8 cellular contexts compared by ENCODE assay signal in the genomic region with DNA sequence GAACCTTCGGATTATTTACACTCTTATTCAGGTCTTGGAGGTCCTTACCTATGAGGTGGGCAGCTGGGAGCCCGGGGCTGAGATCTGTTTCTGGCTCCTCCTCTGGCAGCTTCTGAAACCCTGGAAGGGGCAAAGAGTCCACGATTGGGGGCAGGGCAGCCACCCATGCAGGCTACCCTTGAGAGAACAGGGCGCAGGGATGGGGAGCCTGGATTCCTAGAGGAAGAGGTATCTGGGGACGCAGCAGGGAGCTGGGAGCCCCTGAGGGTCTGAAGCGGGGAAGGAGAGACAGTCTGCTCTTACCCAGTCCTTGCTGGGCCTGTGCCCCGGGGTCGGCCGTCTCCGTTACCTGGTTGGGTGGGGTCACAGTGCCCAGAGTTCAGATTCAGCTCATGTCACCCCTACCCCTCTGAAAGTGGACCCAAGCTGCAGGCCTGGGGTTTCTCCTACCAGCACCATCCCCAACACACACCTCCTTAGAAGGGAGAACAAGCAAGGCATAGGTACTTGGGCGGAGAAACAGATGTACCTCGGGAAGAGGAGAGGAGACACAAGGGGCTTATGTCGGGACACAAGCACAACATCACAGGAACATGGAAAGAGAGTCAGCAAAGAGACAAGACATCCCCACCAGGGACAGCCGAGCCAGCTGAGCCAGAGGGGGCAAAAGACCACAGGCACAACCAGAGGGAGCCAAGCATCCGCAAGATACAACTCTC. TPM values are rescaled to one million over a fixed set of nuclear protein-coding genes. Genes with fewer than 3 reads are reported as not detected.
DNase-seq lines count a peak whose midpoint lies in the region; ATAC-seq and TF ChIP-seq lines count a peak whose summit lies in the region.

No MANE protein-coding gene starts in this region.

- peak overlapping the region; percentile 98 for H3K4me3 Mint-ChIP-seq in natural killer cell

- TF ChIP-seq CTCF in DND-41 (IDR thresholded peaks at IDR 0.05; ENCODE audit: borderline replicate concordance, extremely low read depth, low read length, poor library complexity, severe bottlenecking) (no peak), Panc1 (IDR thresholded peaks at IDR 0.05) (no peak), natural killer cell (IDR thresholded peaks at IDR 0.05) (no peak)

- in situ Hi-C loops in Panc1 (cut with HindIII; ENCODE audit: low pct_unique_long_range_greater_than_20kb, low sequenced_read_pairs), result no loop called here

- H3K4me3 ChIP-seq in DND-41 (ENCODE audit: low read depth in 1 of 2, low read length in 2 of 2), result peak overlapping the region; percentile 78 to 95
- H3K4me3 ChIP-seq in Panc1 (ENCODE audit: low read depth in 2 of 2, low read length in 2 of 2), result peak overlapping the region; percentile 78 to 80
- H3K4me3 ChIP-seq in endocrine pancreas (ENCODE audit: control insufficient read depth, insufficient read depth, low read length), result peak overlapping the region; percentile 11

- peak overlapping the region; percentile 100 for H2AFZ ChIP-seq in DND-41 (ENCODE audit: low read depth, low read length)

- no peaks in the 10 kb centered on the region for H3K9me3 Mint-ChIP-seq in natural killer cell

- H3K36me3 Mint-ChIP-seq in natural killer cell, result no peaks in the 10 kb centered on the region

- peaks cover 4% of the 10 kb centered on the region; the same call in 1 of the 2 replicates for H3K79me2 ChIP-seq in DND-41 (ENCODE audit: insufficient read depth, low read length)

- H3K27ac ChIP-seq in DND-41 (ENCODE audit: low read length) (peak overlapping the region; percentile 76), Panc1 (ENCODE audit: low read length) (peak overlapping the region; percentile 84)

- intact Hi-C loops in Panc1 (cut with micrococcal nuclease; ENCODE audit: unreplicated experiment), result loop anchor here (2.0 kb wide), 1 partner anchor 15 kb away; no protein-coding TSS in a partner anchor
- intact Hi-C loops in natural killer cell (cut with micrococcal nuclease), result loop anchor here (1.0 to 5.0 kb wide), 4 partner anchors 16 to 89 kb away; a partner anchor contains a TSS

- H3K4me1 Mint-ChIP-seq in natural killer cell, result peaks cover 74 to 75% of the 10 kb centered on the region in 2 donors

- POLR2A ChIA-PET in Panc1 (lab: Charles Lee), result no interaction called here

- CTCF ChIA-PET in Panc1 (lab: Charles Lee), result interaction anchor here (3.0 kb wide), 1 partner anchor 16 kb away, joined by 22 read pairs; no protein-coding TSS in a partner anchor

- no peaks in the 10 kb centered on the region for H3K27me3 Mint-ChIP-seq in natural killer cell (ENCODE audit: low read depth in 2 of 2)

- H3K9ac ChIP-seq in DND-41 (ENCODE audit: low read depth, low read length), result peak overlapping the region; percentile 91
- H3K9ac ChIP-seq in endocrine pancreas (ENCODE audit: control insufficient read depth, insufficient read depth, low read length), result peak overlapping the region; percentile 83

- H4K20me1 ChIP-seq in DND-41 (ENCODE audit: insufficient read depth, low read length), result no peaks in the 10 kb centered on the region

- peak overlapping the region; percentile 99 for H3K4me2 ChIP-seq in DND-41 (ENCODE audit: insufficient read depth, low read length)

- peak overlapping the region; percentile 95 to 100 for H3K27ac Mint-ChIP-seq in natural killer cell

- ATAC-seq in DND-41 (ENCODE audit: insufficient read depth, low read depth) (0 out of 3 replicates have a peak, but pooled peaks have one; percentile 1), Panc1 (peak; percentile 4; the same call in 1 of the 2 replicates), natural killer cell (no peak), GM18870 (IDR thresholded peaks at IDR 0.05; ENCODE audit: unreplicated experiment) (no peak), GM18520 (IDR thresholded peaks at IDR 0.05; ENCODE audit: unreplicated experiment) (no peak)

- peaks cover 10% of the 10 kb centered on the region for H3K27me3 ChIP-seq in DND-41 (ENCODE audit: insufficient read depth, low read length, poor library complexity)
- no peaks in the 10 kb centered on the region for H3K27me3 ChIP-seq in Panc1 (ENCODE audit: control insufficient read depth, insufficient read depth, low read length)
- no peaks in the 10 kb centered on the region for H3K27me3 ChIP-seq in endocrine pancreas (ENCODE audit: control insufficient read depth, insufficient read depth, low read length)

- no TSS peak for BruUV-seq in Panc1 (replicated peaks; lab: Mats Ljungman, UMichigan)

- H3K36me3 ChIP-seq in DND-41 (ENCODE audit: insufficient read depth, low read length) (no peaks in the 10 kb centered on the region; the same call in 1 of the 2 replicates), Panc1 (ENCODE audit: control insufficient read depth, insufficient read depth, low read length) (no peaks in the 10 kb centered on the region), endocrine pancreas (ENCODE audit: control insufficient read depth, insufficient read depth, low read length) (no peaks in the 10 kb centered on the region)

- no peaks in the 10 kb centered on the region for H3K9me3 ChIP-seq in DND-41 (ENCODE audit: insufficient read depth, low read length, severe bottlenecking)
- H3K9me3 ChIP-seq in Panc1 (ENCODE audit: control insufficient read depth, insufficient read depth, low read depth, low read length), result no peaks in the 10 kb centered on the region
- H3K9me3 ChIP-seq in endocrine pancreas (ENCODE audit: control insufficient read depth, low read length), result no peaks in the 10 kb centered on the region

- DNase-seq in DND-41 (peak; percentile 51), Panc1 (ENCODE audit: low read depth, low spot score) (no peak), natural killer cell (no peak), foreskin melanocyte (no peak), iPS-NIHi11 (ENCODE audit: low spot score) (no peak)

- H3K4me1 ChIP-seq in DND-41 (ENCODE audit: insufficient read depth, low read length) (peaks cover 49% of the 10 kb centered on the region), Panc1 (ENCODE audit: control insufficient read depth, insufficient read depth, low read length) (peaks cover 22% of the 10 kb centered on the region), endocrine pancreas (ENCODE audit: control insufficient read depth, insufficient read depth, low read length) (no peaks in the 10 kb centered on the region)

RNA-seq across cellular contexts. Expression of a gene that starts 0.6 kb away (rescaled TPM):
- 3.7 TPM for total RNA-seq in Panc1 (2021; ENCODE audit: unreplicated experiment)
- 9.5 TPM for polyA plus RNA-seq in Panc1 (2012; ENCODE audit: insufficient read length)
- 10 to 100 TPM; 17.7 to 42.1 (median 32.6) TPM for total RNA-seq in natural killer cell

RNA-seq across cellular contexts. Expression of a gene that starts 4.4 kb away (rescaled TPM):
- total RNA-seq in Panc1 (2021; ENCODE audit: unreplicated experiment) (not detected), natural killer cell (100 to 1,000 TPM in 1 of 3 donors, 10 to 100 TPM in 2; 25.4 to 120 (median 50.5) TPM)
- polyA plus RNA-seq in Panc1 (2012; ENCODE audit: insufficient read length), result 0.36 TPM

RNA-seq across cellular contexts. Expression of a gene that starts 6.3 kb away (rescaled TPM):
- 0.64 TPM for total RNA-seq in Panc1 (2021; ENCODE audit: unreplicated experiment)
- 0.27 TPM for polyA plus RNA-seq in Panc1 (2012; ENCODE audit: insufficient read length)
- total RNA-seq in natural killer cell, result 10 to 100 TPM; 24.2 to 60.8 (median 46.9) TPM

RNA-seq across cellular contexts. Expression of a gene that starts 9.6 kb away (rescaled TPM):
- 0.72 TPM for total RNA-seq in Panc1 (2021; ENCODE audit: unreplicated experiment)
- polyA plus RNA-seq in Panc1 (2012; ENCODE audit: insufficient read length), result not detected
- 10 to 100 TPM in 1 of 3 donors, 1 to 10 TPM in 2; 7.6 to 13.1 (median 8.7) TPM for total RNA-seq in natural killer cell

RNA-seq across cellular contexts. Expression of a gene that starts 11.1 kb away (rescaled TPM):
- not detected for total RNA-seq in Panc1 (2021; ENCODE audit: unreplicated experiment)
- polyA plus RNA-seq in Panc1 (2012; ENCODE audit: insufficient read length), result not detected
- total RNA-seq in natural killer cell, result 100 to 1,000 TPM; 120 to 173 (median 137) TPM

Comparison
In these comparisons a context has a peak if more than half of its experiments do, and no peak if none do; other contexts are left out.
1. ATAC-seq: peak in DND-41 (single experiment) and Panc1 (single experiment); none in natural killer cell (0 of 3), GM18870 (single experiment) and GM18520 (single experiment).
2. H3K4me3 ChIP-seq: peak in every context shown above with its lines; median percentile 86 in DND-41; 79 in Panc1; 11 in endocrine pancreas.
3. RNA of a gene that starts 4.4 kb away (total RNA-seq): 25.4 to 120 TPM in natural killer cell; not detected in Panc1 (single experiment); every median in the first group is over 10 times any median in the second.
4. RNA of a gene that starts 6.3 kb away (total RNA-seq): 24.2 to 60.8 TPM in natural killer cell; 0.64 TPM in Panc1 (single experiment); every median in the first group is over 10 times any median in the second.